9 cellular contexts compared by ENCODE assay signal in genomic region chr9:68981825-68982224, GRCh38. TPM values are rescaled to one million over a fixed set of nuclear protein-coding genes. Genes with fewer than 3 reads are reported as not detected.
A peak's percentile ranks its signal among the peaks of the same experiment; 100 is the strongest.
DNase-seq lines count a peak whose midpoint lies in the region; ATAC-seq, FAIRE-seq and TF ChIP-seq lines count a peak whose summit lies in the region.
"Had no signal": no experiment of that assay in that cellular context is flagged by ENCODE, and none has a peak within 500 bp of the region (broad histone marks: within the 10 kb centered on the region; RNA-seq: fewer than 3 reads in every experiment).

No MANE protein-coding gene starts in this region.

- H3K27ac ChIP-seq in HL-60 (replicated peaks) (peak overlapping the region; percentile 35), GM12878 (ENCODE audit: control insufficient read depth, insufficient read depth) (peak overlapping the region; percentile 70), MM.1S (ENCODE audit: low read length) (no peak overlapping the region), Peyer's patch (no peak overlapping the region)

- TF ChIP-seq CTCF in HL-60 (IDR thresholded peaks at IDR 0.05; ENCODE audit: insufficient read depth, low read length) (no peak), GM12878 (IDR thresholded peaks at IDR 0.05 in 2 of 3, conservative IDR thresholded peaks at IDR 0.05 in 1 of 3; ENCODE audit: control insufficient read depth in 2 of 3, extremely low read depth in 1 of 3, insufficient read depth in 1 of 3, low read depth in 3 of 3, low read length in 3 of 3) (no peak), MM.1S (IDR thresholded peaks at IDR 0.05; ENCODE audit: low read length) (no peak), Peyer's patch (IDR thresholded peaks at IDR 0.05) (no peak)

- in situ Hi-C loops in GM12878 (cut with MboI): no loop called here

- H3K9ac ChIP-seq in GM12878 (ENCODE audit: control insufficient read depth, insufficient read depth, low read length) (peak overlapping the region; percentile 36; the same call in 1 of the 2 replicates), MM.1S (ENCODE audit: low read length) (no peak overlapping the region)

- ATAC-seq in GM21381 (IDR thresholded peaks at IDR 0.05; ENCODE audit: unreplicated experiment) (peak; percentile 56), GM12878 (peak; percentile 74)

- BruUV-seq in GM12878 (replicated peaks; lab: Mats Ljungman, UMichigan): no TSS peak

- no peaks in the 10 kb centered on the region for H4K20me1 ChIP-seq in GM12878 (ENCODE audit: control insufficient read depth, insufficient read depth)
- no peaks in the 10 kb centered on the region for H4K20me1 ChIP-seq in MM.1S (ENCODE audit: insufficient read depth, low read length)

- H3K4me3 ChIP-seq in HL-60 (replicated peaks; ENCODE audit: insufficient read depth, low read length) (no peak overlapping the region), GM12878 (peak overlapping the region; percentile 33; the same call in 1 of the 2 replicates), MM.1S (ENCODE audit: low read length) (no peak overlapping the region), Peyer's patch (no peak overlapping the region)

- FAIRE-seq in GM12878 (lab: Jason Lieb, UNC): peak; percentile 61

- H3K4me2 ChIP-seq in GM12878 (ENCODE audit: control insufficient read depth, insufficient read depth): peak overlapping the region; percentile 58
- H3K4me2 ChIP-seq in MM.1S (ENCODE audit: low read depth, low read length): no peak overlapping the region

- no peaks in the 10 kb centered on the region for H3K79me2 ChIP-seq in GM12878 (ENCODE audit: control insufficient read depth, insufficient read depth, low read length)
- H3K79me2 ChIP-seq in MM.1S (ENCODE audit: low read length): no peaks in the 10 kb centered on the region

- no peak for TF ChIP-seq RAD21 in GM12878 (IDR thresholded peaks at IDR 0.05; ENCODE audit: insufficient read depth, low read depth, low read length)

- WGBS in GM12878 (ENCODE audit: insufficient coverage, insufficient replicate concordance, low lambda C conversion rate, missing lambda C conversion rate): 8% methylated on average over 6 of the region's 6 CpGs

- POLR2A ChIA-PET in GM12878 (lab: Charles Lee): interaction anchor here (0.9 kb wide), 1 partner anchor 31 kb away, joined by 3 read pairs; no protein-coding TSS in a partner anchor

- no peaks in the 10 kb centered on the region; the same call in 2 of the 3 replicates for H3K9me3 ChIP-seq in GM12878 (replicated peaks; ENCODE audit: control insufficient read depth, insufficient read depth, low read length)
- H3K9me3 ChIP-seq in MM.1S (replicated peaks; ENCODE audit: insufficient read depth, low read length): no peaks in the 10 kb centered on the region
- no peaks in the 10 kb centered on the region for H3K9me3 ChIP-seq in Peyer's patch

- no peaks in the 10 kb centered on the region; a peak in 1 of 4 replicates for H3K36me3 ChIP-seq in GM12878 (ENCODE audit: control insufficient read depth in 2 of 2, insufficient read depth in 2 of 2, low read length in 1 of 2)
- H3K36me3 ChIP-seq in MM.1S (replicated peaks; ENCODE audit: insufficient read depth, low read length): no peaks in the 10 kb centered on the region
- no peaks in the 10 kb centered on the region for H3K36me3 ChIP-seq in Peyer's patch

- peak; percentile 18 for DNase-seq in EH (ENCODE audit: low read depth)
- DNase-seq in HL-60 (ENCODE audit: low read depth in 1 of 2, low spot score in 1 of 2): peak in 1 of 2 experiments; percentile 42
- DNase-seq in GM12878 (ENCODE audit: low read depth, low spot score): peak; percentile 83
- DNase-seq in MM.1S: no peak
- DNase-seq in Peyer's patch: no peak
- DNase-seq in epidermal melanocyte (ENCODE audit: insufficient read length, low spot score): no peak
- no peak for DNase-seq in GOT3 (lab: John Stamatoyannopoulos, UW)

- H3K27me3 ChIP-seq in HL-60 (ENCODE audit: insufficient read depth, poor library complexity, severe bottlenecking): no peaks in the 10 kb centered on the region
- H3K27me3 ChIP-seq in GM12878 (replicated peaks in 1 of 2; ENCODE audit: control insufficient read depth in 2 of 2, insufficient read depth in 2 of 2, low read length in 1 of 2): no peaks in the 10 kb centered on the region
- H3K27me3 ChIP-seq in MM.1S (replicated peaks; ENCODE audit: insufficient read depth, low read length): no peaks in the 10 kb centered on the region
- no peaks in the 10 kb centered on the region for H3K27me3 ChIP-seq in Peyer's patch

- SMC1A ChIA-PET in GM12878 (lab: Charles Lee; ENCODE audit: uncharacterized antibody, unreplicated experiment): interaction anchor here (0.9 to 12.2 kb wide), 7 partner anchors 8 to 493 kb away, joined by 3 to 160 read pairs (median 4); no protein-coding TSS in a partner anchor

- no peak for TF ChIP-seq POLR2A in GM12878 (IDR thresholded peaks at IDR 0.05; ENCODE audit: low read depth, low read length)
- TF ChIP-seq POLR2A in Peyer's patch (IDR thresholded peaks at IDR 0.05): no peak

- peak; percentile 50 to 70; a peak in 2 of 4 replicates for TF ChIP-seq EP300 in GM12878 (IDR thresholded peaks at IDR 0.05; ENCODE audit: borderline replicate concordance in 1 of 2, control insufficient read depth in 1 of 2, low read depth in 2 of 2, low read length in 2 of 2)

- peaks cover 14% of the 10 kb centered on the region for H3F3A ChIP-seq in MM.1S (ENCODE audit: insufficient read depth, low read length)

- intact Hi-C loops in GM12878 (cut with micrococcal nuclease; ENCODE audit: unreplicated experiment): no loop called here

- H3K4me1 ChIP-seq in GM12878 (ENCODE audit: control insufficient read depth, insufficient read depth, low read length): peaks cover 61% of the 10 kb centered on the region
- H3K4me1 ChIP-seq in MM.1S (ENCODE audit: low read length): peaks cover 26% of the 10 kb centered on the region
- H3K4me1 ChIP-seq in Peyer's patch: peaks cover 0 to 14% (median 4%) of the 10 kb centered on the region in 4 donors

- CTCF ChIA-PET in GM12878 (lab: Yijun Ruan, JAX): interaction anchor here (2.3 kb wide), 1 partner anchor 32 kb away, joined by 9 read pairs; no protein-coding TSS in a partner anchor

- no peaks in the 10 kb centered on the region for H3K9me2 ChIP-seq in MM.1S (replicated peaks; ENCODE audit: insufficient read depth, low read length)

- H2AFZ ChIP-seq in GM12878 (ENCODE audit: control insufficient read depth, low read depth, low read length) (no peak overlapping the region), MM.1S (ENCODE audit: low read length) (no peak overlapping the region)

- RAD21 ChIA-PET in GM12878 (lab: Charles Lee; ENCODE audit: unreplicated experiment): interaction anchor here (0.8 to 3.6 kb wide), 5 partner anchors 7 to 342 kb away, joined by 3 to 25 read pairs (median 4); no protein-coding TSS in a partner anchor

TF ChIP-seq in GM12878, 131 proteins besides CTCF, POLR2A, EP300 and RAD21 (continues in another document):
- TF ChIP-seq BHLHE40 (IDR thresholded peaks at IDR 0.05; ENCODE audit: borderline replicate concordance in 1 of 2, low read depth in 2 of 2, low read length in 1 of 2) (no peak), ZNF622 (IDR thresholded peaks at IDR 0.05) (no peak), TARDBP (IDR thresholded peaks at IDR 0.05; ENCODE audit: borderline replicate concordance) (no peak), STAT1 (conservative IDR thresholded peaks at IDR 0.05) (no peak), NFXL1 (IDR thresholded peaks at IDR 0.05; ENCODE audit: borderline replicate concordance) (no peak), TBL1XR1 (IDR thresholded peaks at IDR 0.05; ENCODE audit: low read depth, low read length) (no peak), RFX5 (IDR thresholded peaks at IDR 0.05; ENCODE audit: low read depth, low read length) (no peak), HDAC6 (IDR thresholded peaks at IDR 0.05; ENCODE audit: unreplicated experiment) (no peak), RBBP5 (conservative IDR thresholded peaks at IDR 0.05) (no peak), TAF1 (IDR thresholded peaks at IDR 0.05; ENCODE audit: borderline replicate concordance, low read depth, low read length) (no peak)

RNA-seq across cellular contexts. Expression of gene PRKACG, which starts 32.1 kb away (rescaled TPM):
- not detected in 2 replicates for total RNA-seq in GM12878 (2013; cell fraction: nucleolus; rRNA removed)
- total RNA-seq in GM12878 (2014; rRNA removed) (not detected in 2 replicates), GM12878 (2014; rRNA removed; fragmentation: Illumina TruSeq; extraction: Trizol) (not detected in 2 replicates), GM12878 (2021) (not detected in 2 replicates), Peyer's patch (not detected)
- polyA plus RNA-seq in GM12878 (2011; ENCODE audit: low read depth): not detected
- polyA plus RNA-seq in GM12878 (2011; rRNA removed) (not detected in 2 replicates), GM12878 (2014; fragmentation: Illumina TruSeq; extraction: Trizol) (not detected in 2 replicates), GM12878 (2014; fragmentation: Nextera tagmentation; extraction: Ambion mirVana) (not detected), GM12878 (2014; rRNA removed) (not detected in 2 replicates), GM12878 (2016; fragmentation: Nextera tagmentation; extraction: Ambion mirVana) (not detected)
- polyA plus RNA-seq in GM12878 (2011; cell fraction: cytosol; rRNA removed): not detected in 2 replicates
- not detected in 2 replicates for polyA plus RNA-seq in GM12878 (2011; cell fraction: nucleus; rRNA removed)
- not detected in 2 replicates for polyA plus RNA-seq in GM12878 (2012)
- not detected in 2 replicates for polyA minus RNA-seq in GM12878 (2011; rRNA and poly(A)+ RNA removed)
- polyA minus RNA-seq in GM12878 (2011; cell fraction: cytosol; rRNA and poly(A)+ RNA removed): not detected in 2 replicates
- polyA minus RNA-seq in GM12878 (2011; cell fraction: nucleus; rRNA and poly(A)+ RNA removed): not detected in 2 replicates
- total RNA-seq: fibroblast of lung had no signal
- polyA plus RNA-seq: fibroblast of lung had no signal

RNA-seq across cellular contexts. Expression of gene FXN, which starts 53.7 kb away (rescaled TPM):
- 14.3 and 16.1 TPM in 2 replicates for total RNA-seq in GM12878 (2013; cell fraction: nucleolus; rRNA removed)
- 7.3 and 8.9 TPM in 2 replicates for total RNA-seq in GM12878 (2014; rRNA removed)
- 15.7 and 16.9 TPM in 2 replicates for total RNA-seq in GM12878 (2014; rRNA removed; fragmentation: Illumina TruSeq; extraction: Trizol)
- total RNA-seq in GM12878 (2021): 20.6 and 23.8 TPM in 2 replicates
- polyA plus RNA-seq in GM12878 (2011; ENCODE audit: low read depth): 21.3 TPM
- polyA plus RNA-seq in GM12878 (2011; rRNA removed): 26.4 and 28.8 TPM in 2 replicates
- 26.9 and 36.4 TPM in 2 replicates for polyA plus RNA-seq in GM12878 (2011; cell fraction: cytosol; rRNA removed)
- polyA plus RNA-seq in GM12878 (2011; cell fraction: nucleus; rRNA removed): 11.1 and 13.8 TPM in 2 replicates
- 14.4 and 15.5 TPM in 2 replicates for polyA plus RNA-seq in GM12878 (2012)
- polyA plus RNA-seq in GM12878 (2014; fragmentation: Illumina TruSeq; extraction: Trizol): 32.6 and 39.8 TPM in 2 replicates
- polyA plus RNA-seq in GM12878 (2014; fragmentation: Nextera tagmentation; extraction: Ambion mirVana): 10 to 100 TPM; 21.0 to 22.3 TPM
- 21.4 and 22.5 TPM in 2 replicates for polyA plus RNA-seq in GM12878 (2014; rRNA removed)
- 10 to 100 TPM; 72.0 to 78.0 TPM for polyA plus RNA-seq in GM12878 (2016; fragmentation: Nextera tagmentation; extraction: Ambion mirVana)
- polyA minus RNA-seq in GM12878 (2011; rRNA and poly(A)+ RNA removed): 13.9 and 15.4 TPM in 2 replicates
- 2.9 and 10.1 TPM in 2 replicates for polyA minus RNA-seq in GM12878 (2011; cell fraction: cytosol; rRNA and poly(A)+ RNA removed)
- polyA minus RNA-seq in GM12878 (2011; cell fraction: nucleus; rRNA and poly(A)+ RNA removed): 1.8 and 4.9 TPM in 2 replicates
- total RNA-seq in Peyer's patch: 1 to 10 TPM; 1.7 to 4.2 (median 2.7) TPM

Comparison
In these comparisons a context has a peak if more than half of its experiments do, and no peak if none do; other contexts are left out.
1. DNase-seq: peak in EH (single experiment) and GM12878 (single experiment); none in MM.1S (single experiment), Peyer's patch (0 of 3), epidermal melanocyte (single experiment) and GOT3 (single experiment).
2. H3K27ac ChIP-seq: peak in HL-60 (single experiment) and GM12878 (single experiment); none in MM.1S (single experiment) and Peyer's patch (0 of 4).